ENCODE assay signal across 15 cellular contexts in genomic region chr18:9631814-9632496, GRCh38. TPM values are rescaled to one million over a fixed set of nuclear protein-coding genes. Genes with fewer than 3 reads are reported as not detected.
A peak's percentile ranks its signal among the peaks of the same experiment; 100 is the strongest.
DNase-seq lines count a peak whose midpoint lies in the region; ATAC-seq, FAIRE-seq and TF ChIP-seq lines count a peak whose summit lies in the region.
"Had no signal": no experiment of that assay in that cellular context is flagged by ENCODE, and none has a peak within 500 bp of the region (broad histone marks: within the 10 kb centered on the region; RNA-seq: fewer than 3 reads in every experiment).

No MANE protein-coding gene starts in this region.

- in situ Hi-C loops in astrocyte of the spinal cord (cut with HindIII; ENCODE audit: low sequenced_read_pairs) = no loop called here

- DNase-seq in A549 (ENCODE audit: low read depth in 1 of 2, low spot score in 1 of 2) = peak; percentile 62 to 90
- DNase-seq in HPDE6-E6E7 (ENCODE audit: extremely low spot score) = peak; percentile 39
- DNase-seq in astrocyte of the spinal cord (ENCODE audit: low read depth, low spot score) = peak; percentile 89
- DNase-seq in AML-193 (lab: John Stamatoyannopoulos, UW) = no peak
- DNase-seq in activated naive CD4-positive, alpha-beta T cell (lab: John Stamatoyannopoulos, UW) = no peak
- no peak for DNase-seq in stimulated activated naive CD4-positive, alpha-beta T cell (lab: John Stamatoyannopoulos, UW)
- no peak for DNase-seq in NCI-H2227 (lab: John Stamatoyannopoulos, UW; ENCODE audit: unreplicated experiment)
- DNase-seq: H7, left ventricle myocardium superior, NCI-H1048, NCI-H82, T-helper 2 cell, uterus had no signal

- H3K4me3 ChIP-seq in A549 (no peak overlapping the region), astrocyte of the spinal cord (ENCODE audit: low read depth, low read length) (no peak overlapping the region)
- H3K4me3 ChIP-seq: uterus had no signal

- CTCF ChIA-PET in A549 (lab: Yijun Ruan, JAX) = interaction anchor here (0.8 kb wide), 1 partner anchor 11 kb away, joined by 3 read pairs; no protein-coding TSS in a partner anchor

- peaks cover 34% of the 10 kb centered on the region for H3K4me1 ChIP-seq in A549
- H3K4me1 ChIP-seq: uterus had no signal

- H3K27ac ChIP-seq in A549 = peak overlapping the region; percentile 66 to 84
- H3K27ac ChIP-seq: uterus had no signal

- 13% methylated on average over 5 of the region's 5 CpGs for WGBS in A549 (ENCODE audit: missing lambda C conversion rate)

- TF ChIP-seq POLR2A in A549 (IDR thresholded peaks at IDR 0.05; ENCODE audit: low read length) = no peak

- TF ChIP-seq EP300 in A549 (IDR thresholded peaks at IDR 0.05) = no peak

- POLR2A ChIA-PET in A549 (lab: Yijun Ruan, JAX) = no interaction called here

- no peak for FAIRE-seq in A549 (lab: Jason Lieb, UNC)
- peak; percentile 97 for FAIRE-seq in islet of Langerhans (lab: Jason Lieb, UNC)

- TF ChIP-seq CTCF in A549 (IDR thresholded peaks at IDR 0.05) (no peak), astrocyte of the spinal cord (IDR thresholded peaks at IDR 0.05; ENCODE audit: low read depth, low read length) (no peak)

- TF ChIP-seq RAD21 in A549 (conservative IDR thresholded peaks at IDR 0.05 in 1 of 2, IDR thresholded peaks at IDR 0.05 in 1 of 2) = no peak

- H3K9me3 ChIP-seq in A549 = no peaks in the 10 kb centered on the region
- H3K9me3 ChIP-seq: uterus had no signal

- peak overlapping the region; percentile 60 for H3K4me2 ChIP-seq in A549

- peak; percentile 95 to 96 for ATAC-seq in A549
- ATAC-seq: esophagus mucosa, left ventricle myocardium superior had no signal

TF ChIP-seq in A549, 52 proteins besides CTCF, POLR2A, EP300 and RAD21:
- TF ChIP-seq JUN (IDR thresholded peaks at IDR 0.05) = 0 out of 5 replicates have a peak, but pooled peaks of 1 of the 2 experiments have one; percentile 29
- TF ChIP-seq RCOR1 (IDR thresholded peaks at IDR 0.05; ENCODE audit: low read depth, low read length) = no peak
- TF ChIP-seq JUNB (IDR thresholded peaks at IDR 0.05) = peak; percentile 23; the same call in 1 of the 2 replicates
- TF ChIP-seq ZFP36 (IDR thresholded peaks at IDR 0.05; ENCODE audit: borderline replicate concordance, partially characterized antibody) = no peak
- TF ChIP-seq MAFK (IDR thresholded peaks at IDR 0.05; ENCODE audit: partially characterized antibody) = peak; percentile 31
- no peak for TF ChIP-seq ZSCAN20 (CRISPR knock-in tag; IDR thresholded peaks at IDR 0.05)
- no peak for TF ChIP-seq BHLHE40 (IDR thresholded peaks at IDR 0.05; ENCODE audit: low read depth, low read length)
- TF ChIP-seq FOSL2 (IDR thresholded peaks at IDR 0.05) = no peak
- peak; percentile 78 for TF ChIP-seq FOSL2 (CRISPR knock-in tag; IDR thresholded peaks at IDR 0.05)
- no peak for TF ChIP-seq REST (IDR thresholded peaks at IDR 0.05)
- TF ChIP-seq CEBPB (IDR thresholded peaks at IDR 0.05) = 0 out of 4 replicates have a peak, but pooled peaks of 1 of the 2 experiments have one; percentile 7

RNA-seq across cellular contexts. Expression of gene PPP4R1, which starts 17.6 kb away (rescaled TPM):
- 94.5 and 97.3 TPM in 2 replicates for polyA plus RNA-seq in A549 (2011; rRNA removed)
- 50.8 and 63.9 TPM in 2 replicates for polyA plus RNA-seq in A549 (2012; cell fraction: cytosol; rRNA removed)
- 65.6 and 112 TPM in 2 replicates for polyA plus RNA-seq in A549 (2012; cell fraction: nucleus; rRNA removed)
- polyA plus RNA-seq in A549 (2017; fragmentation: RNase III; extraction: RNeasy Plus Mini Kit Qiagen cat#74134 plus additional on column Dnase treatment) = 40.1 to 46.1 TPM (median 41.5 TPM) in 3 replicates
- polyA minus RNA-seq in A549 (2011; rRNA and poly(A)+ RNA removed) = 159 and 172 TPM in 2 replicates

Comparison
In these comparisons a context has a peak if more than half of its experiments do, and no peak if none do; other contexts are left out.
1. DNase-seq: peak in A549 (2 of 2), HPDE6-E6E7 (single experiment) and astrocyte of the spinal cord (single experiment); none in AML-193 (0 of 2), activated naive CD4-positive, alpha-beta T cell (0 of 4), stimulated activated naive CD4-positive, alpha-beta T cell (0 of 6) and NCI-H2227 (single experiment).